Comparison of ENCODE assay signal across 1 cellular context in the genomic region with DNA sequence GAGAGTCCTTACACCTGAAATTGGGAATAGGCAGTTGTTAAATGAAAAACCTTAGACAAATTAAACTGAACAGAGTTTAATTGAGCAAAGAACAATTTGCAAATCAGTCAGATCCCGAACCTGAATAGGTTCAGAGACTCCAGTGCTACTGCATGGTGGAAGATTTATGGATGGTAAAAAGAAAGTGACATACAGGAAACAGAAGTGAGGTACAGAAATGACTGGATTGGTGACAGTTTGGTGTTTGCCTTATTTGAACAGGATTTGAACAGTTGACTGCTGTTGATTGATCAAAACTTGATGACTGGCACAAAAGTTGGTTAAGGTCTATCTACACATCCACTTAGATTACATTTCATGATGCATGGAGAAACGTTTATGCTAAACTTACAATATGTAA.
TF ChIP-seq lines count a peak whose summit lies in the region.

No MANE protein-coding gene starts in this region.

TF ChIP-seq in GM12878, 131 proteins besides CTCF, POLR2A, EP300 and RAD21 (continued from another document):
- TF ChIP-seq, protein P1, sequence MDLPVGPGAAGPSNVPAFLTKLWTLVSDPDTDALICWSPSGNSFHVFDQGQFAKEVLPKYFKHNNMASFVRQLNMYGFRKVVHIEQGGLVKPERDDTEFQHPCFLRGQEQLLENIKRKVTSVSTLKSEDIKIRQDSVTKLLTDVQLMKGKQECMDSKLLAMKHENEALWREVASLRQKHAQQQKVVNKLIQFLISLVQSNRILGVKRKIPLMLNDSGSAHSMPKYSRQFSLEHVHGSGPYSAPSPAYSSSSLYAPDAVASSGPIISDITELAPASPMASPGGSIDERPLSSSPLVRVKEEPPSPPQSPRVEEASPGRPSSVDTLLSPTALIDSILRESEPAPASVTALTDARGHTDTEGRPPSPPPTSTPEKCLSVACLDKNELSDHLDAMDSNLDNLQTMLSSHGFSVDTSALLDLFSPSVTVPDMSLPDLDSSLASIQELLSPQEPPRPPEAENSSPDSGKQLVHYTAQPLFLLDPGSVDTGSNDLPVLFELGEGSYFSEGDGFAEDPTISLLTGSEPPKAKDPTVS (IDR thresholded peaks at IDR 0.05; ENCODE audit: low read depth, low read length) = no peak
- TF ChIP-seq, protein P2, sequence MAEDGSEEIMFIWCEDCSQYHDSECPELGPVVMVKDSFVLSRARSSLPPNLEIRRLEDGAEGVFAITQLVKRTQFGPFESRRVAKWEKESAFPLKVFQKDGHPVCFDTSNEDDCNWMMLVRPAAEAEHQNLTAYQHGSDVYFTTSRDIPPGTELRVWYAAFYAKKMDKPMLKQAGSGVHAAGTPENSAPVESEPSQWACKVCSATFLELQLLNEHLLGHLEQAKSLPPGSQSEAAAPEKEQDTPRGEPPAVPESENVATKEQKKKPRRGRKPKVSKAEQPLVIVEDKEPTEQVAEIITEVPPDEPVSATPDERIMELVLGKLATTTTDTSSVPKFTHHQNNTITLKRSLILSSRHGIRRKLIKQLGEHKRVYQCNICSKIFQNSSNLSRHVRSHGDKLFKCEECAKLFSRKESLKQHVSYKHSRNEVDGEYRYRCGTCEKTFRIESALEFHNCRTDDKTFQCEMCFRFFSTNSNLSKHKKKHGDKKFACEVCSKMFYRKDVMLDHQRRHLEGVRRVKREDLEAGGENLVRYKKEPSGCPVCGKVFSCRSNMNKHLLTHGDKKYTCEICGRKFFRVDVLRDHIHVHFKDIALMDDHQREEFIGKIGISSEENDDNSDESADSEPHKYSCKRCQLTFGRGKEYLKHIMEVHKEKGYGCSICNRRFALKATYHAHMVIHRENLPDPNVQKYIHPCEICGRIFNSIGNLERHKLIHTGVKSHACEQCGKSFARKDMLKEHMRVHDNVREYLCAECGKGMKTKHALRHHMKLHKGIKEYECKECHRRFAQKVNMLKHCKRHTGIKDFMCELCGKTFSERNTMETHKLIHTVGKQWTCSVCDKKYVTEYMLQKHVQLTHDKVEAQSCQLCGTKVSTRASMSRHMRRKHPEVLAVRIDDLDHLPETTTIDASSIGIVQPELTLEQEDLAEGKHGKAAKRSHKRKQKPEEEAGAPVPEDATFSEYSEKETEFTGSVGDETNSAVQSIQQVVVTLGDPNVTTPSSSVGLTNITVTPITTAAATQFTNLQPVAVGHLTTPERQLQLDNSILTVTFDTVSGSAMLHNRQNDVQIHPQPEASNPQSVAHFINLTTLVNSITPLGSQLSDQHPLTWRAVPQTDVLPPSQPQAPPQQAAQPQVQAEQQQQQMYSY (CRISPR knock-in tag; IDR thresholded peaks at IDR 0.05) = no peak
- no peak for TF ChIP-seq EZH2 (IDR thresholded peaks at IDR 0.05; ENCODE audit: borderline replicate concordance, control insufficient read depth, low read depth, low read length)
- peak; percentile 35; the same call in 1 of the 2 replicates for TF ChIP-seq JUNB (IDR thresholded peaks at IDR 0.05)
